Comparison of ENCODE assay signal across 11 cellular contexts in genomic region chr17:60941028-60941427, GRCh38.
A peak's percentile ranks its signal among the peaks of the same experiment; 100 is the strongest.
DNase-seq lines count a peak whose midpoint lies in the region; ATAC-seq and TF ChIP-seq lines count a peak whose summit lies in the region.
"Had no signal": no experiment of that assay in that cellular context is flagged by ENCODE, and none has a peak within 500 bp of the region (broad histone marks: within the 10 kb centered on the region; RNA-seq: fewer than 3 reads in every experiment).

No MANE protein-coding gene starts in this region.

- H3K36me3 Mint-ChIP-seq in MCF 10A (ENCODE audit: insufficient read depth, unreplicated experiment) (no peaks in the 10 kb centered on the region), natural killer cell (no peaks in the 10 kb centered on the region)

- in situ Hi-C loops in HAP-1 (cut with MboI; ENCODE audit: low sequenced_read_pairs), result no loop called here

- peak; percentile 83 for DNase-seq in LHCN-M2 (ENCODE audit: low read depth)
- peak; percentile 91 for DNase-seq in MCF 10A (ENCODE audit: unreplicated experiment)
- DNase-seq in inferior parietal cortex (ENCODE audit: extremely low spot score), result peak; percentile 36
- peak; percentile 71 to 85 for DNase-seq in tibial artery
- no peak for DNase-seq in HAP-1 (ENCODE audit: low spot score in 2 of 2)
- no peak for DNase-seq in OCI-M2 (lab: John Stamatoyannopoulos, UW; ENCODE audit: unreplicated experiment)
- no peak for DNase-seq in CD1c-positive myeloid dendritic cell (ENCODE audit: extremely low spot score)
- DNase-seq in natural killer cell, result no peak
- DNase-seq: activated CD4-positive, alpha-beta T cell treated with anti-CD3 and anti-CD28 coated beads for 4 hours; NCI-H187 treated with DMSO at 0.1 percent for 48 hours had no signal

- peak overlapping the region; percentile 66 to 74 for H3K27ac ChIP-seq in tibial artery

- intact Hi-C loops in MCF 10A (cut with micrococcal nuclease), result no loop called here
- intact Hi-C loops in tibial artery (cut with DNase I; ENCODE audit: low total_unique reads), result no loop called here
- intact Hi-C loops in natural killer cell (cut with micrococcal nuclease), result no loop called here

- no peak for ATAC-seq in natural killer cell
- ATAC-seq: GM12878 had no signal

- POLR2A ChIA-PET in MCF 10A (lab: Yijun Ruan, JAX), result interaction anchor here (0.6 to 1.3 kb wide), 9 partner anchors 12 to 884 kb away, joined by 3 to 9 read pairs (median 4); no protein-coding TSS in a partner anchor

- H3K27me3 Mint-ChIP-seq in MCF 10A (ENCODE audit: insufficient read depth, unreplicated experiment), result no peaks in the 10 kb centered on the region
- no peaks in the 10 kb centered on the region for H3K27me3 Mint-ChIP-seq in natural killer cell (ENCODE audit: low read depth in 2 of 2)

- H3K27ac Mint-ChIP-seq in MCF 10A (ENCODE audit: low read depth, unreplicated experiment) (peak overlapping the region; percentile 92), natural killer cell (no peak overlapping the region)

- H3K4me3 ChIP-seq in tibial artery (peak overlapping the region in 1 of 2 donors; percentile 6), HAP-1 (no peak overlapping the region)
- H3K4me3 ChIP-seq: GM12878 had no signal

- H3K36me3 ChIP-seq in tibial artery (no peaks in the 10 kb centered on the region), HAP-1 (replicated peaks) (no peaks in the 10 kb centered on the region)

- peak overlapping the region; percentile 47 for H3K4me3 Mint-ChIP-seq in MCF 10A (ENCODE audit: unreplicated experiment)
- no peak overlapping the region for H3K4me3 Mint-ChIP-seq in natural killer cell

- BruUV-seq in MCF 10A (replicated peaks; lab: Mats Ljungman, UMichigan), result no TSS peak

- CTCF ChIA-PET in MCF 10A (lab: Yijun Ruan, JAX), result interaction anchor here (0.6 to 1.3 kb wide), 3 partner anchors 30 to 220 kb away, joined by 3 to 5 read pairs (median 3); no protein-coding TSS in a partner anchor

- H3K9me3 Mint-ChIP-seq in MCF 10A (ENCODE audit: unreplicated experiment) (no peaks in the 10 kb centered on the region), natural killer cell (no peaks in the 10 kb centered on the region)

- peaks cover 12% of the 10 kb centered on the region for H3K4me1 Mint-ChIP-seq in MCF 10A (ENCODE audit: insufficient read depth, unreplicated experiment)
- no peaks in the 10 kb centered on the region for H3K4me1 Mint-ChIP-seq in natural killer cell

- H3K27me3 ChIP-seq in tibial artery (no peaks in the 10 kb centered on the region), HAP-1 (ENCODE audit: low read depth) (no peaks in the 10 kb centered on the region)

- no peaks in the 10 kb centered on the region for H3K9me3 ChIP-seq in tibial artery
- no peaks in the 10 kb centered on the region for H3K9me3 ChIP-seq in HAP-1

- TF ChIP-seq CTCF in MCF 10A (IDR thresholded peaks at IDR 0.05; ENCODE audit: unreplicated experiment) (no peak), tibial artery (IDR thresholded peaks at IDR 0.05) (no peak), natural killer cell (IDR thresholded peaks at IDR 0.05) (no peak)

- H3K4me1 ChIP-seq in tibial artery (peaks cover 0 to 26% (median 12%) of the 10 kb centered on the region in 4 donors), HAP-1 (no peaks in the 10 kb centered on the region)

Comparison
In these comparisons a context has a peak if more than half of its experiments do, and no peak if none do; other contexts are left out.
1. DNase-seq: peak in LHCN-M2 (single experiment), MCF 10A (single experiment), inferior parietal cortex (single experiment) and tibial artery (2 of 2); none in HAP-1 (0 of 2), OCI-M2 (single experiment), CD1c-positive myeloid dendritic cell (single experiment) and natural killer cell (single experiment).